Comparison of ENCODE assay signal across 26 cellular contexts in genomic region chr10:118839348-118839747, GRCh38.
"Had no signal": no experiment of that assay in that cellular context is flagged by ENCODE, and none has a peak within 500 bp of the region (broad histone marks: within the 10 kb centered on the region; RNA-seq: fewer than 3 reads in every experiment).

No MANE protein-coding gene starts in this region.

- H3K4me3 Mint-ChIP-seq: activated naive CD8-positive, alpha-beta T cell; brain; naive B cell; nephron progenitor cell had no signal

- H3K9me3 Mint-ChIP-seq: nephron progenitor cell had no signal

- H3K27ac ChIP-seq: ascending aorta, cardiac muscle cell, colonic mucosa, pancreas, prostate gland, thoracic aorta, VCaP had no signal

- ATAC-seq: left lobe of liver, pancreas, sciatic nerve, SK-N-SH treated with all-trans-retinoic acid at 6 μM for 48 hours had no signal

- H3K4me1 ChIP-seq: ascending aorta, colonic mucosa, prostate gland had no signal

- H3K27me3 Mint-ChIP-seq: activated CD4-positive, alpha-beta T cell treated with anti-CD3 and anti-CD28 coated beads, Interleukin-2, amount 10 ng/mL, durations not matched to agents 24 days and 14 days; activated naive CD8-positive, alpha-beta T cell; stimulated activated naive CD8-positive, alpha-beta T cell treated with anti-CD3 and anti-CD28 coated beads, Interleukin-15, Interleukin-2, amounts not matched to agents 100 ng/mL and 50 ng/mL, for 24 hours had no signal

- H3K9me3 ChIP-seq: ascending aorta, colonic mucosa, pancreas, prostate gland, thoracic aorta had no signal

- H3K36me3 Mint-ChIP-seq: activated naive CD8-positive, alpha-beta T cell; brain; naive B cell had no signal

- H3K27me3 ChIP-seq: ascending aorta, cardiac muscle cell, colonic mucosa, pancreas had no signal

- H3K4me1 Mint-ChIP-seq: naive B cell had no signal

- H3K27ac Mint-ChIP-seq: activated naive CD8-positive, alpha-beta T cell; brain; nephron progenitor cell had no signal

- H3K4me3 ChIP-seq: ascending aorta, cardiac muscle cell, colonic mucosa, lung, pancreas, prostate gland, skin epidermis, thoracic aorta had no signal

- DNase-seq: activated gamma-delta T cell; cerebellar nuclear complex; colonic mucosa; effector CD8-positive, alpha-beta T cell; erythroblast; head of caudate nucleus; hippocampal formation; naive B cell; nephron progenitor cell; pancreas; retina; trophoblast cell had no signal

- H3K36me3 ChIP-seq: ascending aorta, cardiac muscle cell, colonic mucosa, pancreas, prostate gland, thoracic aorta had no signal
